1 cellular context compared by ENCODE assay signal in genomic region chr20:290081-290831, GRCh38.
A peak's percentile ranks its signal among the peaks of the same experiment; 100 is the strongest.
TF ChIP-seq lines count a peak whose summit lies in the region.

A gene with protein sequence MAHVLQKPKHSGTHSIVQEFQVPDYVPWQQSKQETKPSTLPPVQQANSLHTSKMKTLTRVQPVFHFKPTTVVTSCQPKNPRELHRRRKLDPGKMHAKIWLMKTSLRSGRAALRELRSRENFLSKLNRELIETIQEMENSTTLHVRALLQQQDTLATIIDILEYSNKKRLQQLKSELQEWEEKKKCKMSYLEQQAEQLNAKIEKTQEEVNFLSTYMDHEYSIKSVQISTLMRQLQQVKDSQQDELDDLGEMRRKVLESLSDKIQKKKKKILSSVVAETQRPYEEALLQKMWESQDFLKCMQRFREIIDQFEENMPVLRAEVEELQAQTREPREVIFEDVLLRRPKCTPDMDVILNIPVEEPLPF (minus strand): TSS chr20:290750. CDS start chr20:290610, 140 bp downstream.

TF ChIP-seq in HepG2, 621 proteins besides CTCF, POLR2A, EP300 and RAD21 (continued from another document and continues in another):
- TF ChIP-seq PAXIP1 (CRISPR knock-in tag; conservative IDR thresholded peaks at IDR 0.05), result no peak; the same call in 1 of the 2 replicates
- TF ChIP-seq KAT8 (CRISPR knock-in tag; IDR thresholded peaks at IDR 0.05), result peak; percentile 50; the same call in 1 of the 2 replicates
- TF ChIP-seq ZNF543 (CRISPR knock-in tag; IDR thresholded peaks at IDR 0.05), result no peak
- TF ChIP-seq, protein P1, sequence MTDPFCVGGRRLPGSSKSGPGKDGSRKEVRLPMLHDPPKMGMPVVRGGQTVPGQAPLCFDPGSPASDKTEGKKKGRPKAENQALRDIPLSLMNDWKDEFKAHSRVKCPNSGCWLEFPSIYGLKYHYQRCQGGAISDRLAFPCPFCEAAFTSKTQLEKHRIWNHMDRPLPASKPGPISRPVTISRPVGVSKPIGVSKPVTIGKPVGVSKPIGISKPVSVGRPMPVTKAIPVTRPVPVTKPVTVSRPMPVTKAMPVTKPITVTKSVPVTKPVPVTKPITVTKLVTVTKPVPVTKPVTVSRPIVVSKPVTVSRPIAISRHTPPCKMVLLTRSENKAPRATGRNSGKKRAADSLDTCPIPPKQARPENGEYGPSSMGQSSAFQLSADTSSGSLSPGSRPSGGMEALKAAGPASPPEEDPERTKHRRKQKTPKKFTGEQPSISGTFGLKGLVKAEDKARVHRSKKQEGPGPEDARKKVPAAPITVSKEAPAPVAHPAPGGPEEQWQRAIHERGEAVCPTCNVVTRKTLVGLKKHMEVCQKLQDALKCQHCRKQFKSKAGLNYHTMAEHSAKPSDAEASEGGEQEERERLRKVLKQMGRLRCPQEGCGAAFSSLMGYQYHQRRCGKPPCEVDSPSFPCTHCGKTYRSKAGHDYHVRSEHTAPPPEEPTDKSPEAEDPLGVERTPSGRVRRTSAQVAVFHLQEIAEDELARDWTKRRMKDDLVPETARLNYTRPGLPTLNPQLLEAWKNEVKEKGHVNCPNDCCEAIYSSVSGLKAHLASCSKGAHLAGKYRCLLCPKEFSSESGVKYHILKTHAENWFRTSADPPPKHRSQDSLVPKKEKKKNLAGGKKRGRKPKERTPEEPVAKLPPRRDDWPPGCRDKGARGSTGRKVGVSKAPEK (CRISPR knock-in tag; IDR thresholded peaks at IDR 0.05; ENCODE audit: borderline replicate concordance), result 0 out of 2 replicates have a peak, but pooled peaks have one; percentile 0
- no peak for TF ChIP-seq MZF1 (CRISPR knock-in tag; IDR thresholded peaks at IDR 0.05; ENCODE audit: borderline replicate concordance)
- TF ChIP-seq MED1 (CRISPR knock-in tag; IDR thresholded peaks at IDR 0.05), result no peak
- TF ChIP-seq AHR (CRISPR knock-in tag; IDR thresholded peaks at IDR 0.05), result peak; percentile 58; the same call in 1 of the 2 replicates
- no peak for TF ChIP-seq ZFP36 (IDR thresholded peaks at IDR 0.05; ENCODE audit: borderline replicate concordance, low read depth, low read length, partially characterized antibody)
- no peak for TF ChIP-seq ZFP36L1 (CRISPR knock-in tag; IDR thresholded peaks at IDR 0.05)
- TF ChIP-seq, protein P2, sequence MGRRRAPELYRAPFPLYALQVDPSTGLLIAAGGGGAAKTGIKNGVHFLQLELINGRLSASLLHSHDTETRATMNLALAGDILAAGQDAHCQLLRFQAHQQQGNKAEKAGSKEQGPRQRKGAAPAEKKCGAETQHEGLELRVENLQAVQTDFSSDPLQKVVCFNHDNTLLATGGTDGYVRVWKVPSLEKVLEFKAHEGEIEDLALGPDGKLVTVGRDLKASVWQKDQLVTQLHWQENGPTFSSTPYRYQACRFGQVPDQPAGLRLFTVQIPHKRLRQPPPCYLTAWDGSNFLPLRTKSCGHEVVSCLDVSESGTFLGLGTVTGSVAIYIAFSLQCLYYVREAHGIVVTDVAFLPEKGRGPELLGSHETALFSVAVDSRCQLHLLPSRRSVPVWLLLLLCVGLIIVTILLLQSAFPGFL (CRISPR knock-in tag; IDR thresholded peaks at IDR 0.05), result no peak
- no peak for TF ChIP-seq ZNF607 (CRISPR knock-in tag; IDR thresholded peaks at IDR 0.05; ENCODE audit: borderline replicate concordance)
- no peak for TF ChIP-seq FOXA3 (CRISPR knock-in tag; IDR thresholded peaks at IDR 0.05)
- no peak for TF ChIP-seq PBX2 (CRISPR knock-in tag; IDR thresholded peaks at IDR 0.05)
- TF ChIP-seq MIXL1 (CRISPR knock-in tag; IDR thresholded peaks at IDR 0.05), result 0 out of 2 replicates have a peak, but pooled peaks have one; percentile 5
- TF ChIP-seq POGZ (CRISPR knock-in tag; IDR thresholded peaks at IDR 0.05), result no peak; the same call in 1 of the 2 replicates
- no peak for TF ChIP-seq ZNF589 (CRISPR knock-in tag; conservative IDR thresholded peaks at IDR 0.05)
- no peak; the same call in 1 of the 2 replicates for TF ChIP-seq GFI1 (CRISPR knock-in tag; IDR thresholded peaks at IDR 0.05; ENCODE audit: borderline replicate concordance)
- peak; percentile 30; the same call in 1 of the 2 replicates for TF ChIP-seq HHEX (CRISPR knock-in tag; IDR thresholded peaks at IDR 0.05)
- TF ChIP-seq PRMT3 (CRISPR knock-in tag; IDR thresholded peaks at IDR 0.05; ENCODE audit: borderline replicate concordance, low read depth), result no peak
- TF ChIP-seq HMG20B (CRISPR knock-in tag; conservative IDR thresholded peaks at IDR 0.05), result no peak; the same call in 1 of the 2 replicates
- TF ChIP-seq ZSCAN22 (CRISPR knock-in tag; IDR thresholded peaks at IDR 0.05), result no peak
- TF ChIP-seq PHF20 (CRISPR knock-in tag; IDR thresholded peaks at IDR 0.05), result peak; percentile 55; the same call in 1 of the 2 replicates
- TF ChIP-seq TSC22D2 (CRISPR knock-in tag; IDR thresholded peaks at IDR 0.05; ENCODE audit: borderline replicate concordance), result no peak
- peak; percentile 73; the same call in 1 of the 2 replicates for TF ChIP-seq ZNF235 (CRISPR knock-in tag; IDR thresholded peaks at IDR 0.05; ENCODE audit: borderline replicate concordance)
- TF ChIP-seq NR3C1 (CRISPR knock-in tag; IDR thresholded peaks at IDR 0.05), result no peak
- TF ChIP-seq STAT5B (CRISPR knock-in tag; IDR thresholded peaks at IDR 0.05), result no peak
- no peak for TF ChIP-seq KAT2B (IDR thresholded peaks at IDR 0.05; ENCODE audit: borderline replicate concordance, low read depth, low read length)
- TF ChIP-seq, protein P3, sequence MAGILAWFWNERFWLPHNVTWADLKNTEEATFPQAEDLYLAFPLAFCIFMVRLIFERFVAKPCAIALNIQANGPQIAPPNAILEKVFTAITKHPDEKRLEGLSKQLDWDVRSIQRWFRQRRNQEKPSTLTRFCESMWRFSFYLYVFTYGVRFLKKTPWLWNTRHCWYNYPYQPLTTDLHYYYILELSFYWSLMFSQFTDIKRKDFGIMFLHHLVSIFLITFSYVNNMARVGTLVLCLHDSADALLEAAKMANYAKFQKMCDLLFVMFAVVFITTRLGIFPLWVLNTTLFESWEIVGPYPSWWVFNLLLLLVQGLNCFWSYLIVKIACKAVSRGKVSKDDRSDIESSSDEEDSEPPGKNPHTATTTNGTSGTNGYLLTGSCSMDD (CRISPR knock-in tag; IDR thresholded peaks at IDR 0.05), result no peak
- no peak; the same call in 1 of the 2 replicates for TF ChIP-seq ATF3 (CRISPR knock-in tag; IDR thresholded peaks at IDR 0.05)
- TF ChIP-seq, protein P4, sequence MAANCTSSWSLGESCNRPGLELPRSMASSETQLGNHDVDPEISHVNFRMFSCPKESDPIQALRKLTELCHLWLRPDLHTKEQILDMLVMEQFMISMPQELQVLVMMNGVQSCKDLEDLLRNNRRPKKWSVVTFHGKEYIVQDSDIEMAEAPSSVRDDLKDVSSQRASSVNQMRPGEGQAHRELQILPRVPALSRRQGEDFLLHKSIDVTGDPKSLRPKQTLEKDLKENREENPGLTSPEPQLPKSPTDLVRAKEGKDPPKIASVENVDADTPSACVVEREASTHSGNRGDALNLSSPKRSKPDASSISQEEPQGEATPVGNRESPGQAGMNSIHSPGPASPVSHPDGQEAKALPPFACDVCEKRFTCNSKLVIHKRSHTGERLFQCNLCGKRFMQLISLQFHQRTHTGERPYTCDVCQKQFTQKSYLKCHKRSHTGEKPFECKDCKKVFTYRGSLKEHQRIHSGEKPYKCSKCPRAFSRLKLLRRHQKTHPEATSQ (CRISPR knock-in tag; IDR thresholded peaks at IDR 0.05; ENCODE audit: borderline replicate concordance), result 0 out of 2 replicates have a peak, but pooled peaks have one; percentile 55
- TF ChIP-seq ZXDC (CRISPR knock-in tag; IDR thresholded peaks at IDR 0.05), result 0 out of 2 replicates have a peak, but pooled peaks have one; percentile 30
- TF ChIP-seq ETV5 (CRISPR knock-in tag; IDR thresholded peaks at IDR 0.05; ENCODE audit: borderline replicate concordance), result no peak; the same call in 1 of the 2 replicates
- TF ChIP-seq TGIF2 (CRISPR knock-in tag; IDR thresholded peaks at IDR 0.05), result no peak; the same call in none of the 2 replicates
- TF ChIP-seq HNF4A (CRISPR knock-in tag; IDR thresholded peaks at IDR 0.05), result peak; percentile 16; the same call in 1 of the 2 replicates
- TF ChIP-seq, protein P5, sequence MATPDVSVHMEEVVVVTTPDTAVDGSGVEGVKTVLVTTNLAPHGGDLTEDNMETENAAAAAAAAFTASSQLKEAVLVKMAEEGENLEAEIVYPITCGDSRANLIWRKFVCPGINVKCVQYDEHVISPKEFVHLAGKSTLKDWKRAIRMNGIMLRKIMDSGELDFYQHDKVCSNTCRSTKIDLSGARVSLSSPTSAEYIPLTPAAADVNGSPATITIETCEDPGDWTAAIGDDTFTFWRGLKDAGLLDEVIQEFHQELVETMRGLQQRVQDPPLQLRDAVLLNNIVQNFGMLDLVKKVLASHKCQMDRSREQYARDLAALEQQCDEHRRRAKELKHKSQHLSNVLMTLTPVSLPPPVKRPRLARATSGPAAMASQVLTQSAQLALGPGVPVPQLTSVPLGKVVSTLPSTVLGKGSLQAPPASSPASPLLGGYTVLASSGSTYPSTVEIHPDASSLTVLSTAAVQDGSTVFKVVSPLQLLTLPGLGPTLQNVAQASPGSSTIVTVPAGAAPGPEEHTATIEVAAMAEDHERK (CRISPR knock-in tag; IDR thresholded peaks at IDR 0.05; ENCODE audit: low read depth), result no peak
- TF ChIP-seq RARA (CRISPR knock-in tag; IDR thresholded peaks at IDR 0.05), result no peak
- TF ChIP-seq PRPF4 (IDR thresholded peaks at IDR 0.05; ENCODE audit: low read depth, low read length, poor library complexity, severe bottlenecking), result no peak
- peak; percentile 30; the same call in 1 of the 2 replicates for TF ChIP-seq ZNF546 (CRISPR knock-in tag; conservative IDR thresholded peaks at IDR 0.05)
- TF ChIP-seq MYPOP (CRISPR knock-in tag; IDR thresholded peaks at IDR 0.05), result no peak; the same call in 1 of the 2 replicates
- no peak for TF ChIP-seq ZC3H4 (CRISPR knock-in tag; IDR thresholded peaks at IDR 0.05; ENCODE audit: borderline replicate concordance)
- TF ChIP-seq ZNF263 (CRISPR knock-in tag; IDR thresholded peaks at IDR 0.05), result no peak
